17 cellular contexts compared by ENCODE assay signal in the genomic region with DNA sequence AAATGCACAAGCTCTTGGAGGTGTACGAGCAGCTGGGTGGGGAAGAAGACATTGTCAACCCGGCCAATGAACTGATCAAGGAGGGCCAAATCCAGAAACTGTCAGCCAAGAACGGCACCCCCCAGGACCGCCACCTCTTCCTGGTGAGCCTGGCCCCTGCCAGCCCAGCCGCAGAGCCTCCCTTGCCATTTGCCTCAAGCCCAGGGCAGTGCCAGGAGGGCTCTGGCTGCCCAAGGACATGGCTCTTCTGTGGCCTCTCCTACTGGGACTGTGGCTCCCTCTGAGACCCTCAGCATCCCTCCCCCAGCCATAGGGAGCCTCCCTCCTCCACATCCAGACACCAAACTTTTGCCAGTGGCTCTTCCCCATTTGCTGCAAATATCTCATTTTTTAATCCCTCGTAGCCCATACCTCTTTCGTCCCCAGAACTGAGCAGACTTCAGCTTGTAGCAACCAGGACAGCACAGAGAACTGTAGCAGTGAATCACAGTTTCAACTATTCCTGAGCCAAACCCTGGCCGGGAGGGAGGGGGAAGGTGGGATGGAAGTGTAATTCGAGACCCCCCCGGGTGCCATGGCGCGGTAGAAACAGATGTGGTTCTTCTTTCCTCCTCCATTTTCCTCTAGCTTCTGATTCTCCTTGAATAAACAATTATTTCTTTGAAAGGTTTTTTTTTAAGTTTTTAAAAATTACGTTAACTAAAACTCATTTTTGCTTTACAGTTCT. TPM values are rescaled to one million over a fixed set of nuclear protein-coding genes. Genes with fewer than 3 reads are reported as not detected.
A peak's percentile ranks its signal among the peaks of the same experiment; 100 is the strongest.
DNase-seq lines count a peak whose midpoint lies in the region; ATAC-seq lines count a peak whose summit lies in the region.
"Had no signal": no experiment of that assay in that cellular context is flagged by ENCODE, and none has a peak within 500 bp of the region (broad histone marks: within the 10 kb centered on the region; RNA-seq: fewer than 3 reads in every experiment).

No MANE protein-coding gene starts in this region.

- DNase-seq in activated CD4-positive, alpha-beta T cell treated with anti-CD3 and anti-CD28 coated beads, Interleukin-2, amount 10 ng/mL, durations not matched to agents 24 days and 14 days, result no peak
- DNase-seq in activated CD4-positive, alpha-beta T cell treated with anti-CD3 and anti-CD28 coated beads for 4 hours, result no peak
- DNase-seq in ELF-1 (ENCODE audit: low read depth, low spot score), result peak; percentile 33
- DNase-seq in activated T-helper 2 cell treated with anti-CD3 and anti-CD28 coated beads, Interferon-gamma antibody, Interleukin-2, Interleukin-4, amounts not matched to agents 10 μg/mL and 5 μg/mL and 100 μg/mL, durations not matched to agents 14 hours and 24 hours and 36 hours (ENCODE audit: low spot score), result peak; percentile 6
- no peak for DNase-seq in neuronal stem cell (ENCODE audit: low spot score)
- DNase-seq in NCI-H2196 (lab: John Stamatoyannopoulos, UW; ENCODE audit: unreplicated experiment), result no peak
- DNase-seq in cerebellar cortex (ENCODE audit: low spot score), result no peak
- DNase-seq: activated gamma-delta T cell treated with Interleukin-2 at 50 U/mL for 16 hours, COR-L47, Karpas-422, SHP77, T1000 had no signal

- intact Hi-C loops in activated CD4-positive, alpha-beta T cell treated with anti-CD3 and anti-CD28 coated beads, Interleukin-2, amount 10 ng/mL, durations not matched to agents 24 days and 14 days (cut with micrococcal nuclease), result no loop called here
- intact Hi-C loops in activated T-helper 2 cell treated with anti-CD3 and anti-CD28 coated beads, Interferon-gamma antibody, Interleukin-2, Interleukin-4, amounts not matched to agents 10 μg/mL and 5 μg/mL and 100 μg/mL, durations not matched to agents 14 hours and 24 hours and 36 hours (cut with micrococcal nuclease), result no loop called here

- peaks cover 0 to 2% of the 10 kb centered on the region in 2 donors for H3K9me3 ChIP-seq in neuronal stem cell (replicated peaks in 1 of 2; ENCODE audit: control insufficient read depth in 2 of 2, insufficient read depth in 1 of 2, low read depth in 1 of 2, low read length in 2 of 2)

- peak overlapping the region; percentile 35 for H3K18ac ChIP-seq in neuronal stem cell (ENCODE audit: low read length)

- H2BK12ac ChIP-seq in neuronal stem cell (ENCODE audit: low read length), result no peak overlapping the region

- no peak overlapping the region for H2BK120ac ChIP-seq in neuronal stem cell (ENCODE audit: low read depth, low read length)

- no peak overlapping the region for H2BK5ac ChIP-seq in neuronal stem cell (ENCODE audit: low read length)

- no peaks in the 10 kb centered on the region for H3K27me3 Mint-ChIP-seq in activated CD4-positive, alpha-beta T cell treated with anti-CD3 and anti-CD28 coated beads, Interleukin-2, amount 10 ng/mL, durations not matched to agents 24 days and 14 days
- H3K27me3 Mint-ChIP-seq in activated T-helper 2 cell treated with anti-CD3 and anti-CD28 coated beads, Interferon-gamma antibody, Interleukin-2, Interleukin-4, amounts not matched to agents 10 μg/mL and 5 μg/mL and 100 μg/mL, durations not matched to agents 14 hours and 24 hours and 36 hours (ENCODE audit: low read depth), result no peaks in the 10 kb centered on the region
- H3K27me3 Mint-ChIP-seq: dendritic cell treated with granulocyte-macrophage colony-stimulating factor and Interleukin-4, amounts not matched to agents 40 ng/mL and 50 ng/mL, for 4 days; natural killer cell treated with Interleukin-12 subunit alpha and Interleukin-12 subunit beta and Interleukin-15 and Interleukin-18, amount 100 ng/mL, for 72 hours had no signal

- peaks cover 2% of the 10 kb centered on the region for H3K79me1 ChIP-seq in neuronal stem cell (ENCODE audit: low read depth, low read length)

- peaks cover 58% of the 10 kb centered on the region for H3K36me3 Mint-ChIP-seq in activated CD4-positive, alpha-beta T cell treated with anti-CD3 and anti-CD28 coated beads, Interleukin-2, amount 10 ng/mL, durations not matched to agents 24 days and 14 days (ENCODE audit: low read depth)
- peaks cover 70% of the 10 kb centered on the region for H3K36me3 Mint-ChIP-seq in activated T-helper 2 cell treated with anti-CD3 and anti-CD28 coated beads, Interferon-gamma antibody, Interleukin-2, Interleukin-4, amounts not matched to agents 10 μg/mL and 5 μg/mL and 100 μg/mL, durations not matched to agents 14 hours and 24 hours and 36 hours (ENCODE audit: low read depth)

- no peak overlapping the region for H3K9ac ChIP-seq in neuronal stem cell (ENCODE audit: low read depth, low read length, poor library complexity)

- peaks cover 2% of the 10 kb centered on the region for H3K4me1 Mint-ChIP-seq in activated CD4-positive, alpha-beta T cell treated with anti-CD3 and anti-CD28 coated beads, Interleukin-2, amount 10 ng/mL, durations not matched to agents 24 days and 14 days
- H3K4me1 Mint-ChIP-seq in activated T-helper 2 cell treated with anti-CD3 and anti-CD28 coated beads, Interferon-gamma antibody, Interleukin-2, Interleukin-4, amounts not matched to agents 10 μg/mL and 5 μg/mL and 100 μg/mL, durations not matched to agents 14 hours and 24 hours and 36 hours (ENCODE audit: low read depth), result no peaks in the 10 kb centered on the region

- no peak overlapping the region for H4K91ac ChIP-seq in neuronal stem cell (ENCODE audit: low read depth, low read length, poor library complexity)

- H3K36me3 ChIP-seq in neuronal stem cell (replicated peaks in 1 of 2; ENCODE audit: control insufficient read depth in 2 of 2, insufficient read depth in 2 of 2, low read length in 2 of 2), result no peaks in the 10 kb centered on the region

- peak overlapping the region; percentile 84 for H3K14ac ChIP-seq in neuronal stem cell (ENCODE audit: low read length)

- no peak overlapping the region for H2BK15ac ChIP-seq in neuronal stem cell (ENCODE audit: low read length)

- peaks cover 0 to 5% of the 10 kb centered on the region in 2 donors for H3K4me1 ChIP-seq in neuronal stem cell (ENCODE audit: control insufficient read depth in 2 of 2, insufficient read depth in 1 of 2, low read depth in 1 of 2, low read length in 2 of 2)

- H3K27ac Mint-ChIP-seq in activated CD4-positive, alpha-beta T cell treated with anti-CD3 and anti-CD28 coated beads, Interleukin-2, amount 10 ng/mL, durations not matched to agents 24 days and 14 days, result peak overlapping the region; percentile 30
- H3K27ac Mint-ChIP-seq in activated T-helper 2 cell treated with anti-CD3 and anti-CD28 coated beads, Interferon-gamma antibody, Interleukin-2, Interleukin-4, amounts not matched to agents 10 μg/mL and 5 μg/mL and 100 μg/mL, durations not matched to agents 14 hours and 24 hours and 36 hours, result no peak overlapping the region
- H3K27ac Mint-ChIP-seq: dendritic cell treated with granulocyte-macrophage colony-stimulating factor and Interleukin-4, amounts not matched to agents 40 ng/mL and 50 ng/mL, for 4 days; natural killer cell treated with Interleukin-12 subunit alpha and Interleukin-12 subunit beta and Interleukin-15 and Interleukin-18, amount 100 ng/mL, for 72 hours had no signal

- H3K27ac ChIP-seq in neuronal stem cell (replicated peaks; ENCODE audit: low read length), result no peak overlapping the region

- peak overlapping the region; percentile 29 for H2AK5ac ChIP-seq in neuronal stem cell (ENCODE audit: low read depth, low read length)

- WGBS in neuronal stem cell (ENCODE audit: extremely low coverage in 2 of 2, insufficient read length in 2 of 2, insufficient replicate concordance in 1 of 2), 2 donors, result no CpG with 5 or more reads among the region's 13 CpGs

- no peak overlapping the region for H3K4ac ChIP-seq in neuronal stem cell (ENCODE audit: low read length)

- no peak for ATAC-seq in GM21619 (IDR thresholded peaks at IDR 0.05; ENCODE audit: unreplicated experiment)
- ATAC-seq: esophagus mucosa; natural killer cell treated with Interleukin-12 subunit alpha and Interleukin-12 subunit beta and Interleukin-15 and Interleukin-18, amount 100 ng/mL, for 72 hours had no signal

- H3K9me3 Mint-ChIP-seq in activated CD4-positive, alpha-beta T cell treated with anti-CD3 and anti-CD28 coated beads, Interleukin-2, amount 10 ng/mL, durations not matched to agents 24 days and 14 days, result no peaks in the 10 kb centered on the region
- no peaks in the 10 kb centered on the region for H3K9me3 Mint-ChIP-seq in activated T-helper 2 cell treated with anti-CD3 and anti-CD28 coated beads, Interferon-gamma antibody, Interleukin-2, Interleukin-4, amounts not matched to agents 10 μg/mL and 5 μg/mL and 100 μg/mL, durations not matched to agents 14 hours and 24 hours and 36 hours
- H3K9me3 Mint-ChIP-seq: dendritic cell treated with granulocyte-macrophage colony-stimulating factor and Interleukin-4, amounts not matched to agents 40 ng/mL and 50 ng/mL, for 4 days; natural killer cell treated with Interleukin-12 subunit alpha and Interleukin-12 subunit beta and Interleukin-15 and Interleukin-18, amount 100 ng/mL, for 72 hours had no signal

- H3K27me3 ChIP-seq in neuronal stem cell (ENCODE audit: control insufficient read depth in 3 of 3, insufficient read depth in 3 of 3, low read depth in 1 of 3, low read length in 3 of 3), result no peaks in the 10 kb centered on the region

- H4K8ac ChIP-seq in neuronal stem cell (ENCODE audit: low read depth, low read length), result no peak overlapping the region

- no peak overlapping the region for H3K4me3 Mint-ChIP-seq in activated CD4-positive, alpha-beta T cell treated with anti-CD3 and anti-CD28 coated beads, Interleukin-2, amount 10 ng/mL, durations not matched to agents 24 days and 14 days
- H3K4me3 Mint-ChIP-seq in activated T-helper 2 cell treated with anti-CD3 and anti-CD28 coated beads, Interferon-gamma antibody, Interleukin-2, Interleukin-4, amounts not matched to agents 10 μg/mL and 5 μg/mL and 100 μg/mL, durations not matched to agents 14 hours and 24 hours and 36 hours (ENCODE audit: low read depth), result no peak overlapping the region
- H3K4me3 Mint-ChIP-seq: dendritic cell treated with granulocyte-macrophage colony-stimulating factor and Interleukin-4, amounts not matched to agents 40 ng/mL and 50 ng/mL, for 4 days; natural killer cell treated with Interleukin-12 subunit alpha and Interleukin-12 subunit beta and Interleukin-15 and Interleukin-18, amount 100 ng/mL, for 72 hours had no signal

- no peak overlapping the region for H3K4me2 ChIP-seq in neuronal stem cell (ENCODE audit: insufficient read depth, low read length, poor library complexity, severe bottlenecking)

- H3K4me3 ChIP-seq in neuronal stem cell (ENCODE audit: low read length in 2 of 2), result no peak overlapping the region
- H3K4me3 ChIP-seq: lung had no signal

- H3K23ac ChIP-seq in neuronal stem cell (ENCODE audit: low read depth, low read length, poor library complexity), result peak overlapping the region; percentile 17

- no peak overlapping the region for H2AFZ ChIP-seq in neuronal stem cell (ENCODE audit: low read length)

RNA-seq across cellular contexts. Expression of a gene that starts 44.5 kb away (rescaled TPM):
- total RNA-seq in activated CD4-positive, alpha-beta T cell treated with anti-CD3 and anti-CD28 coated beads, Interleukin-2, amount 10 ng/mL, durations not matched to agents 24 days and 14 days, result 38.3 and 40.9 TPM in 2 replicates
- total RNA-seq in activated T-helper 2 cell treated with anti-CD3 and anti-CD28 coated beads, Interferon-gamma antibody, Interleukin-2, Interleukin-4, amounts not matched to agents 10 μg/mL and 5 μg/mL and 100 μg/mL, durations not matched to agents 14 hours and 24 hours and 36 hours, result 29.7 and 36.4 TPM in 2 replicates
- 1.9 TPM for polyA plus RNA-seq in neuronal stem cell (2013, experiment 1 of 2)
- 2.0 TPM for polyA plus RNA-seq in neuronal stem cell (2013, experiment 2 of 2)

Comparison
In these comparisons a context has a peak if more than half of its experiments do, and no peak if none do; other contexts are left out.
1. DNase-seq: peak in ELF-1 (single experiment) and activated T-helper 2 cell treated with anti-CD3 and anti-CD28 coated beads, Interferon-gamma antibody, Interleukin-2, Interleukin-4, amounts not matched to agents 10 μg/mL and 5 μg/mL and 100 μg/mL, durations not matched to agents 14 hours and 24 hours and 36 hours (single experiment); none in activated CD4-positive, alpha-beta T cell treated with anti-CD3 and anti-CD28 coated beads, Interleukin-2, amount 10 ng/mL, durations not matched to agents 24 days and 14 days (single experiment), activated CD4-positive, alpha-beta T cell treated with anti-CD3 and anti-CD28 coated beads for 4 hours (0 of 2), neuronal stem cell (single experiment), NCI-H2196 (single experiment) and cerebellar cortex (single experiment).